Comparison of ENCODE assay signal across 35 cellular contexts in genomic region chrX:71432733-71433132, GRCh38.
"Had no signal": no experiment of that assay in that cellular context is flagged by ENCODE, and none has a peak within 500 bp of the region (broad histone marks: within the 10 kb centered on the region; RNA-seq: fewer than 3 reads in every experiment).

No MANE protein-coding gene starts in this region.

- H3K27me3 Mint-ChIP-seq: activated CD4-positive, alpha-beta memory T cell treated with anti-CD3 and anti-CD28 coated beads for 36 hours; activated CD4-positive, alpha-beta T cell treated with anti-CD3 and anti-CD28 coated beads for 36 hours; activated CD4-positive, alpha-beta T cell treated with anti-CD3 and anti-CD28 coated beads, Interleukin-2, amount 10 ng/mL, durations not matched to agents 24 days and 14 days; activated CD8-positive, alpha-beta memory T cell treated with anti-CD3 and anti-CD28 coated beads, Interleukin-2, amount 10 ng/mL, durations not matched to agents 7 days and 5 days; activated naive CD4-positive, alpha-beta T cell treated with anti-CD3 and anti-CD28 coated beads, Interleukin-2, amount 50 U/mL, for 24 hours; activated naive CD8-positive, alpha-beta T cell treated with anti-CD3 and anti-CD28 coated beads for 36 hours; activated naive CD8-positive, alpha-beta T cell treated with anti-CD3 and anti-CD28 coated beads, Interleukin-2, amount 50 U/mL, for 24 hours; brain; T-helper 17 cell had no signal

- H3K9me3 Mint-ChIP-seq: activated CD4-positive, alpha-beta memory T cell treated with anti-CD3 and anti-CD28 coated beads for 36 hours; activated CD4-positive, alpha-beta T cell treated with anti-CD3 and anti-CD28 coated beads, Interleukin-2, amount 10 ng/mL, durations not matched to agents 24 days and 14 days; activated naive CD4-positive, alpha-beta T cell treated with anti-CD3 and anti-CD28 coated beads for 36 hours; activated naive CD4-positive, alpha-beta T cell treated with anti-CD3 and anti-CD28 coated beads, Interleukin-2, amount 50 U/mL, for 24 hours; activated naive CD8-positive, alpha-beta T cell treated with anti-CD3 and anti-CD28 coated beads for 36 hours; activated naive CD8-positive, alpha-beta T cell treated with anti-CD3 and anti-CD28 coated beads, Interleukin-2, amount 50 U/mL, for 24 hours; activated T-helper 1 cell treated with anti-CD3 and anti-CD28 coated beads, Interleukin-12 subunit alpha, Interleukin-12 subunit beta, Interleukin-2, Interleukin-4 antibody, amounts not matched to agents 30 ng/mL and 10 ng/mL and 1 ng/mL, durations not matched to agents 14 hours and 24 hours and 36 hours; activated T-helper 2 cell treated with anti-CD3 and anti-CD28 coated beads, Interferon-gamma antibody, Interleukin-2, Interleukin-4, amounts not matched to agents 10 μg/mL and 5 μg/mL and 100 μg/mL, durations not matched to agents 14 hours and 24 hours and 36 hours; brain; T-helper 2 cell treated with Interferon-gamma antibody and Interleukin-4, amounts not matched to agents 5 μg/mL and 100 μg/mL, for 36 hours had no signal

- DNase-seq: activated CD4-positive, alpha-beta memory T cell treated with anti-CD3 and anti-CD28 coated beads for 36 hours; activated CD4-positive, alpha-beta T cell treated with anti-CD3 and anti-CD28 coated beads for 36 hours; activated CD4-positive, alpha-beta T cell treated with anti-CD3 and anti-CD28 coated beads, Interleukin-2, amount 10 ng/mL, durations not matched to agents 24 days and 14 days; activated CD4-positive, CD25-positive, alpha-beta regulatory T cell; activated CD4-positive, CD25-positive, alpha-beta regulatory T cell treated with anti-CD3 and anti-CD28 coated beads, Interleukin-2, amount 50 U/mL, for 72 hours; activated CD8-positive, alpha-beta memory T cell treated with anti-CD3 and anti-CD28 coated beads, Interleukin-2, amount 10 ng/mL, durations not matched to agents 7 days and 5 days; activated CD8-positive, alpha-beta memory T cell treated with anti-CD3 and anti-CD28 coated beads, Interleukin-2, amount 50 U/mL, for 4 hours; activated CD8-positive, alpha-beta T cell treated with anti-CD3 and anti-CD28 coated beads, Interleukin-2, amount 10 ng/mL, durations not matched to agents 7 days and 5 days; activated effector memory CD4-positive, alpha-beta T cell treated with anti-CD3 and anti-CD28 coated beads, Interleukin-2, amount 50 U/mL, for 16 hours; activated naive CD4-positive, alpha-beta T cell treated with anti-CD3 and anti-CD28 coated beads for 36 hours; activated naive CD8-positive, alpha-beta T cell treated with anti-CD3 and anti-CD28 coated beads for 36 hours; activated naive CD8-positive, alpha-beta T cell treated with anti-CD3 and anti-CD28 coated beads, Interleukin-2, amount 50 U/mL, for 24 hours; activated T-cell treated with anti-CD3 and anti-CD28 coated beads, Interleukin-2, amount 50 U/mL, for 1 hour; activated T-cell treated with anti-CD3 and anti-CD28 coated beads, Interleukin-2, amount 50 U/mL, for 48 hours; adrenal gland; amygdala; aorta; central memory CD4-positive, alpha-beta T cell; cerebellar nuclear complex; colonic mucosa; effector CD8-positive, alpha-beta T cell; erythroblast; foreskin keratinocyte; gastrocnemius medialis; glutamatergic neuron; heart left ventricle; T-helper 1 cell; T-helper 17 cell; T1000; WERI-Rb-1 had no signal

- H3K27ac Mint-ChIP-seq: activated CD4-positive, alpha-beta memory T cell treated with anti-CD3 and anti-CD28 coated beads for 36 hours; activated CD4-positive, alpha-beta T cell treated with anti-CD3 and anti-CD28 coated beads for 36 hours; activated CD4-positive, alpha-beta T cell treated with anti-CD3 and anti-CD28 coated beads, Interleukin-2, amount 10 ng/mL, durations not matched to agents 24 days and 14 days; activated CD8-positive, alpha-beta memory T cell treated with anti-CD3 and anti-CD28 coated beads, Interleukin-2, amount 10 ng/mL, durations not matched to agents 7 days and 5 days; activated CD8-positive, alpha-beta T cell treated with anti-CD3 and anti-CD28 coated beads, Interleukin-2, amount 10 ng/mL, durations not matched to agents 7 days and 5 days; activated naive CD4-positive, alpha-beta T cell treated with anti-CD3 and anti-CD28 coated beads for 36 hours; activated naive CD4-positive, alpha-beta T cell treated with anti-CD3 and anti-CD28 coated beads, Interleukin-2, amount 50 U/mL, for 24 hours; activated naive CD8-positive, alpha-beta T cell treated with anti-CD3 and anti-CD28 coated beads, Interleukin-2, amount 50 U/mL, for 24 hours; activated T-helper 1 cell treated with anti-CD3 and anti-CD28 coated beads, Interleukin-12 subunit alpha, Interleukin-12 subunit beta, Interleukin-2, Interleukin-4 antibody, amounts not matched to agents 30 ng/mL and 10 ng/mL and 1 ng/mL, durations not matched to agents 14 hours and 24 hours and 36 hours; activated T-helper 2 cell treated with anti-CD3 and anti-CD28 coated beads, Interferon-gamma antibody, Interleukin-2, Interleukin-4, amounts not matched to agents 10 μg/mL and 5 μg/mL and 100 μg/mL, durations not matched to agents 14 hours and 24 hours and 36 hours; brain; T-helper 2 cell treated with Interferon-gamma antibody and Interleukin-4, amounts not matched to agents 5 μg/mL and 100 μg/mL, for 36 hours had no signal

- ATAC-seq: activated CD4-positive, alpha-beta T cell treated with anti-CD3 and anti-CD28 coated beads for 36 hours; activated CD8-positive, alpha-beta memory T cell treated with anti-CD3 and anti-CD28 coated beads, Interleukin-2, amount 10 ng/mL, durations not matched to agents 7 days and 5 days; activated CD8-positive, alpha-beta T cell treated with anti-CD3 and anti-CD28 coated beads, Interleukin-2, amount 10 ng/mL, durations not matched to agents 7 days and 5 days; activated naive CD8-positive, alpha-beta T cell treated with anti-CD3 and anti-CD28 coated beads, Interleukin-2, amount 50 U/mL, for 24 hours; foreskin keratinocyte; gastrocnemius medialis; heart left ventricle; T-helper 17 cell had no signal

- H3K4me3 Mint-ChIP-seq: activated CD4-positive, alpha-beta memory T cell treated with anti-CD3 and anti-CD28 coated beads for 36 hours; activated CD4-positive, alpha-beta T cell treated with anti-CD3 and anti-CD28 coated beads for 36 hours; activated CD4-positive, alpha-beta T cell treated with anti-CD3 and anti-CD28 coated beads, Interleukin-2, amount 10 ng/mL, durations not matched to agents 24 days and 14 days; activated CD8-positive, alpha-beta memory T cell treated with anti-CD3 and anti-CD28 coated beads, Interleukin-2, amount 10 ng/mL, durations not matched to agents 7 days and 5 days; activated CD8-positive, alpha-beta T cell treated with anti-CD3 and anti-CD28 coated beads, Interleukin-2, amount 10 ng/mL, durations not matched to agents 7 days and 5 days; activated naive CD4-positive, alpha-beta T cell treated with anti-CD3 and anti-CD28 coated beads for 36 hours; activated naive CD4-positive, alpha-beta T cell treated with anti-CD3 and anti-CD28 coated beads, Interleukin-2, amount 50 U/mL, for 24 hours; activated naive CD8-positive, alpha-beta T cell treated with anti-CD3 and anti-CD28 coated beads for 36 hours; activated naive CD8-positive, alpha-beta T cell treated with anti-CD3 and anti-CD28 coated beads, Interleukin-2, amount 50 U/mL, for 24 hours; activated T-helper 1 cell treated with anti-CD3 and anti-CD28 coated beads, Interleukin-12 subunit alpha, Interleukin-12 subunit beta, Interleukin-2, Interleukin-4 antibody, amounts not matched to agents 30 ng/mL and 10 ng/mL and 1 ng/mL, durations not matched to agents 14 hours and 24 hours and 36 hours; brain; T-helper 2 cell treated with Interferon-gamma antibody and Interleukin-4, amounts not matched to agents 5 μg/mL and 100 μg/mL, for 36 hours had no signal

- H3K4me1 Mint-ChIP-seq: activated CD4-positive, alpha-beta T cell treated with anti-CD3 and anti-CD28 coated beads for 36 hours; activated CD4-positive, alpha-beta T cell treated with anti-CD3 and anti-CD28 coated beads, Interleukin-2, amount 10 ng/mL, durations not matched to agents 24 days and 14 days; activated CD8-positive, alpha-beta memory T cell treated with anti-CD3 and anti-CD28 coated beads, Interleukin-2, amount 10 ng/mL, durations not matched to agents 7 days and 5 days; activated naive CD8-positive, alpha-beta T cell treated with anti-CD3 and anti-CD28 coated beads for 36 hours; activated naive CD8-positive, alpha-beta T cell treated with anti-CD3 and anti-CD28 coated beads, Interleukin-2, amount 50 U/mL, for 24 hours; brain had no signal
